ENCODE assay signal across 8 cellular contexts in the genomic region with DNA sequence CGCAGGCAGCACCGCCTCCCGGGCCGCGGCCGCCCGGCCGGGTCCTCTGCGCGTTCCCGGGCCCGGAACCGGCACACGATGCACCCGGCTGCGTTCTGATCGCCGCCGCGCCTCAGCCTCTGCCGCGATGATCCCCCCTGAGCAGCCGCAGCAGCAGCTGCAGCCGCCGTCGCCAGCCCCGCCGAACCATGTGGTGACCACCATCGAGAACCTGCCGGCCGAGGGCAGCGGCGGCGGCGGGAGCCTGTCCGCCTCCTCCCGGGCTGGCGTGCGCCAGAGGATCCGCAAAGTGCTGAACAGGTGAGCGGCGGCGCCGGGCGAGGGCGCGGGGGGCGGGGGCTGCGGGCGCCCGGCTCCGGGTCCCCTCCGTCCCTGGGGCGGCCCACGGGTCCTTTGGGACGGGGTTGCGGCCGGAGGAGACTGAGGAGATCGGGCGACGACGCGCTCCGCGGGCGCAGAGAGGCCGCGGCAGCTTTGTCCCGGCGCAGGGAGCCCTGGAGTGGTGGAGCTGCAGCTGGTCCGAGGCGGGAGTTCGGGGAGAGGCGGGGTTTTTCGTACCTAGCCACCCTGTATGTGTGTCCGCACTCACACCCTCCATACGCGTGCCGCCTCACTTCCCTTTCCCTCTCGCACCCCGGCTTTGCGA. TPM values are rescaled to one million over a fixed set of nuclear protein-coding genes. Genes with fewer than 3 reads are reported as not detected.
DNase-seq lines count a peak whose midpoint lies in the region; ATAC-seq lines count a peak whose summit lies in the region.

No MANE protein-coding gene starts in this region.

- H3K27me3 ChIP-seq in MG63, result peaks cover 29% of the 10 kb centered on the region
- peaks cover 20 to 22% of the 10 kb centered on the region in 2 donors for H3K27me3 ChIP-seq in duodenal mucosa (ENCODE audit: control insufficient read depth in 1 of 2, insufficient read depth in 2 of 2, low read length in 2 of 2)
- H3K27me3 ChIP-seq in muscle layer of colon (ENCODE audit: control insufficient read depth in 1 of 2, insufficient read depth in 2 of 2, low read length in 2 of 2), result peaks cover 11 to 34% of the 10 kb centered on the region in 2 donors

- no peak overlapping the region for H3K27ac ChIP-seq in duodenal mucosa (ENCODE audit: low read depth, low read length)
- H3K27ac ChIP-seq in muscle layer of colon (ENCODE audit: low read depth, low read length), result no peak overlapping the region

- no peaks in the 10 kb centered on the region for H3K36me3 ChIP-seq in MG63
- no peaks in the 10 kb centered on the region for H3K36me3 ChIP-seq in duodenal mucosa (ENCODE audit: control insufficient read depth in 1 of 2, insufficient read depth in 2 of 2, low read length in 2 of 2)
- H3K36me3 ChIP-seq in muscle layer of colon (ENCODE audit: insufficient read depth, low read length), result no peaks in the 10 kb centered on the region

- no peaks in the 10 kb centered on the region for H3K9me3 ChIP-seq in MG63
- no peaks in the 10 kb centered on the region for H3K9me3 ChIP-seq in duodenal mucosa (ENCODE audit: control insufficient read depth in 1 of 2, low read length in 2 of 2)
- H3K9me3 ChIP-seq in muscle layer of colon (ENCODE audit: low read length), result no peaks in the 10 kb centered on the region

- DNase-seq in AG20443 (ENCODE audit: low spot score), result peak; percentile 29
- DNase-seq in MG63, result peak; percentile 6
- DNase-seq in NAMALWA (ENCODE audit: low spot score), result no peak
- DNase-seq in activated effector memory CD4-positive, alpha-beta T cell treated with Interleukin-2 at 50 U/mL for 16 hours, result no peak
- DNase-seq in cerebellar nuclear complex (lab: John Stamatoyannopoulos, UW), result no peak

- H3K4me1 ChIP-seq in duodenal mucosa (ENCODE audit: control insufficient read depth in 1 of 2, insufficient read depth in 2 of 2, low read length in 2 of 2), result peaks cover 5 to 9% of the 10 kb centered on the region in 2 donors
- H3K4me1 ChIP-seq in muscle layer of colon (ENCODE audit: insufficient read depth, low read length), result no peaks in the 10 kb centered on the region

- no peak overlapping the region for H3K9ac ChIP-seq in duodenal mucosa (ENCODE audit: low read depth in 1 of 2, low read length in 2 of 2)
- no peak overlapping the region for H3K9ac ChIP-seq in muscle layer of colon (ENCODE audit: low read length)

- ATAC-seq in GM19452 (IDR thresholded peaks at IDR 0.05; ENCODE audit: unreplicated experiment), result peak; percentile 20

- H3K4me3 ChIP-seq in MG63 (no peak overlapping the region; the same call in 1 of the 2 replicates), duodenal mucosa (ENCODE audit: low read depth in 1 of 2, low read length in 2 of 2) (peak overlapping the region; percentile 35 to 45), muscle layer of colon (ENCODE audit: low read depth in 1 of 2, low read length in 2 of 2) (peak overlapping the region; percentile 5 to 61)

RNA-seq across cellular contexts. Expression of a gene that starts 0.7 kb away (rescaled TPM):
- total RNA-seq in MG63 (2014; rRNA removed; shearing (Covaris generic); ENCODE audit: low replicate concordance), result not detected in 2 replicates

Comparison
In these comparisons a context has a peak if more than half of its experiments do, and no peak if none do; other contexts are left out.
1. DNase-seq: peak in AG20443 (single experiment) and MG63 (single experiment); none in NAMALWA (single experiment), activated effector memory CD4-positive, alpha-beta T cell treated with Interleukin-2 at 50 U/mL for 16 hours (single experiment) and cerebellar nuclear complex (0 of 2).